ENCODE assay signal across 8 cellular contexts in genomic region chr10:96673318-96674099, GRCh38. TPM values are rescaled to one million over a fixed set of nuclear protein-coding genes. Genes with fewer than 3 reads are reported as not detected.
DNase-seq lines count a peak whose midpoint lies in the region; ATAC-seq and TF ChIP-seq lines count a peak whose summit lies in the region.

No MANE protein-coding gene starts in this region.

- H3K4me3 Mint-ChIP-seq in activated B cell treated with CpG ODN at 0.5 μM for 24 hours, result peak overlapping the region; percentile 77

- peaks cover 3% of the 10 kb centered on the region for H3K4me1 ChIP-seq in suprapubic skin

- no peaks in the 10 kb centered on the region for H3K9me3 ChIP-seq in suprapubic skin

- no peak for TF ChIP-seq EP300 in suprapubic skin (IDR thresholded peaks at IDR 0.05)

- 57% methylated on average over 11 of the region's 11 CpGs for WGBS in suprapubic skin

- H3K36me3 Mint-ChIP-seq in activated B cell treated with CpG ODN at 0.5 μM for 24 hours (ENCODE audit: low read depth), result peaks cover 48% of the 10 kb centered on the region

- DNase-seq in activated B cell treated with CpG ODN at 0.5 μM for 24 hours (peak; percentile 39), suprapubic skin (ENCODE audit: low spot score in 2 of 2) (no peak), NCI-H146 treated with DMSO at 0.1 percent for 48 hours (lab: John Stamatoyannopoulos, UW; ENCODE audit: unreplicated experiment) (no peak), HUDEP-2 (lab: John Stamatoyannopoulos, UW; ENCODE audit: unreplicated experiment in 76 of 76) (no peak)
- no peak for DNase-seq in activated CD4-positive, alpha-beta T cell treated with anti-CD3 and anti-CD28 coated beads, Interleukin-2, amount 50 U/mL, for 4 hours

- H3K36me3 ChIP-seq in suprapubic skin, result no peaks in the 10 kb centered on the region

- H3K27ac ChIP-seq in layer of hippocampus (ENCODE audit: low read depth, low read length) (peak overlapping the region; percentile 27), suprapubic skin (peak overlapping the region; percentile 1)

- peak; percentile 66 for ATAC-seq in GM18909 (IDR thresholded peaks at IDR 0.05; ENCODE audit: poor library complexity, unreplicated experiment)
- ATAC-seq in HG03196 (IDR thresholded peaks at IDR 0.05; ENCODE audit: unreplicated experiment), result peak; percentile 60
- ATAC-seq in activated B cell treated with CpG ODN at 0.5 μM for 24 hours (ENCODE audit: low read depth), result peak; percentile 83

- no peaks in the 10 kb centered on the region for H3K27me3 Mint-ChIP-seq in activated B cell treated with CpG ODN at 0.5 μM for 24 hours

- H3K27me3 ChIP-seq in layer of hippocampus (ENCODE audit: control insufficient read depth, insufficient read depth, low read length) (no peaks in the 10 kb centered on the region), suprapubic skin (no peaks in the 10 kb centered on the region)

- intact Hi-C loops in activated B cell treated with CpG ODN at 0.5 μM for 24 hours (cut with micrococcal nuclease), result loop anchor here (1.0 kb wide), 6 partner anchors 8 to 47 kb away; partner anchors contain the start of gene PIK3AP1

- H3K9me3 Mint-ChIP-seq in activated B cell treated with CpG ODN at 0.5 μM for 24 hours, result no peaks in the 10 kb centered on the region

- CTCF ChIA-PET in activated B cell treated with CpG ODN at 0.5 μM for 24 hours (lab: Charles Lee), result interaction anchor here (0.7 to 3.0 kb wide), 9 partner anchors 9 to 352 kb away, joined by 3 to 20 read pairs (median 3); no protein-coding TSS in a partner anchor

- H3K4me1 Mint-ChIP-seq in activated B cell treated with CpG ODN at 0.5 μM for 24 hours, result peaks cover 90% of the 10 kb centered on the region

- no peak overlapping the region for H3K4me3 ChIP-seq in suprapubic skin

- TF ChIP-seq POLR2A in suprapubic skin (IDR thresholded peaks at IDR 0.05), result no peak

- POLR2A ChIA-PET in activated B cell treated with CpG ODN at 0.5 μM for 24 hours (lab: Charles Lee), result interaction anchor here (0.6 to 3.5 kb wide), 19 partner anchors 9 to 159 kb away, joined by 3 to 31 read pairs (median 5); partner anchors contain the start of gene LCOR

- TF ChIP-seq CTCF in activated B cell treated with CpG ODN at 0.5 μM for 24 hours (IDR thresholded peaks at IDR 0.05) (no peak), suprapubic skin (IDR thresholded peaks at IDR 0.05) (no peak)

- H3K27ac Mint-ChIP-seq in activated B cell treated with CpG ODN at 0.5 μM for 24 hours, result peak overlapping the region; percentile 99

RNA-seq across cellular contexts. Expression of gene PIK3AP1, which starts 46.8 kb away (rescaled TPM):
- total RNA-seq in activated B cell treated with CpG ODN at 0.5 μM for 24 hours, result 156 and 157 TPM in 2 replicates
- total RNA-seq in suprapubic skin, result 1 to 10 TPM; 2.2 to 5.6 (median 4.0) TPM

Comparison
In these comparisons a context has a peak if more than half of its experiments do, and no peak if none do; other contexts are left out.
1. RNA of gene PIK3AP1, which starts 46.8 kb away (total RNA-seq): 156 to 157 TPM in activated B cell treated with CpG ODN at 0.5 μM for 24 hours; 2.2 to 5.6 TPM in suprapubic skin; every median in the first group is over 10 times any median in the second.
2. Peak in every context shown above with its lines, with median percentiles within 50 percentile points of each other: ATAC-seq.